ENCODE assay signal across 8 cellular contexts in the genomic region with DNA sequence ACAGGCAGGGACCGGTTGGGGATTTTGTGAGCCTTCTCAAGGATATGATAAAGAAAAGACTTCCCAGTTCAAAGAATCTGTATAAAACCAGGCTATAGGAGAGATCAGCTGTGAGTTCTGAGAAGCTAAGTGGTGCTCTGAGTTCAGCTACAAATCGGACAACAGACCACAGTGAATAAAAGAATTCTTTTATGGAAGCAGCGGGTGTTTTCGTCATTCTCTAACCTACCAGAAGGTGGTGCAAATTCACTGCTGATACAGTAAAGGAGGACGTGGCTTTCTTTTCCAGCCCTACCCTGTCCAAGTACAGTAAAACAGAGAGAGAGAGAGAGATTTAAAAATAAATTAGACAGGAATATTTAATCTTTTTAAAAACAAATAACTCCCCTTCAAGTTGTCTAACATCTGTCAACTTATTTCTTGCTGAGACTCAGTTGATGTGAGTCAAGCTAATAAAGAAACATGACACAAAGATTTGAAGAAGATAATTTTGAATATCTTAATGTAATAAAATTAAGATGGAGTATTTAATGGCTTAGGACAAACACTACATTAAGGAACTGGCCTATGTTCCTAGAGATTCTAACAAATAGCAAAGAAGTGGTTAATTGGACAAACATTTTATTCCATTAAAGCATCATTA.
DNase-seq lines count a peak whose midpoint lies in the region; ATAC-seq, FAIRE-seq and TF ChIP-seq lines count a peak whose summit lies in the region.

No MANE protein-coding gene starts in this region.

- H3K36me3 ChIP-seq in Panc1 (ENCODE audit: control insufficient read depth, insufficient read depth, low read length) (no peaks in the 10 kb centered on the region), kidney (ENCODE audit: control insufficient read depth in 1 of 2, insufficient read depth in 2 of 2, low read length in 2 of 2) (no peaks in the 10 kb centered on the region)

- H3K27me3 ChIP-seq in Panc1 (ENCODE audit: control insufficient read depth, insufficient read depth, low read length) = peaks cover 24% of the 10 kb centered on the region

- peak; percentile 61 for ATAC-seq in GM21825 (IDR thresholded peaks at IDR 0.05; ENCODE audit: unreplicated experiment)
- ATAC-seq in Panc1 = peak; percentile 94

- in situ Hi-C loops in Panc1 (cut with HindIII; ENCODE audit: low pct_unique_long_range_greater_than_20kb, low sequenced_read_pairs) (no loop called here), T47D (cut with HindIII; ENCODE audit: low pct_unique_long_range_greater_than_20kb, low sequenced_read_pairs) (no loop called here)

- peak in 2 of 3 donors; percentile 11 to 52 for DNase-seq in stimulated activated CD4-positive, alpha-beta T cell treated with anti-CD3 and anti-CD28 coated beads, Interleukin-12 subunit alpha, Interleukin-12 subunit beta, amount 100 ng/mL, for 48 hours (ENCODE audit: low read depth in 2 of 3, low spot score in 1 of 3)
- DNase-seq in stimulated activated CD4-positive, alpha-beta T cell treated with anti-CD3 and anti-CD28 coated beads, Interleukin-4, amount 100 ng/mL, for 1 hour = no peak
- DNase-seq in LHCN-M2 (ENCODE audit: low read depth) (peak; percentile 62), Panc1 (ENCODE audit: low read depth, low spot score) (peak; percentile 64), T47D (ENCODE audit: low read depth in 1 of 2, low spot score in 1 of 2) (peak; percentile 63 to 84), kidney (no peak), superior temporal gyrus (ENCODE audit: extremely low spot score) (peak; percentile 81)

- intact Hi-C loops in Panc1 (cut with micrococcal nuclease; ENCODE audit: unreplicated experiment) (loop anchor here (1.0 kb wide), 2 partner anchors 633 to 643 kb away; no protein-coding TSS in a partner anchor), kidney (cut with DNase I) (no loop called here)

- TF ChIP-seq CTCF in Panc1 (IDR thresholded peaks at IDR 0.05) (peak; percentile 77), kidney (IDR thresholded peaks at IDR 0.05; ENCODE audit: borderline replicate concordance, extremely low read depth, insufficient read depth) (peak; percentile 63)

- H3K9ac ChIP-seq in kidney (ENCODE audit: low read length in 2 of 2) = no peak overlapping the region

- no peak overlapping the region for H3K4me3 ChIP-seq in Panc1 (ENCODE audit: low read depth in 2 of 2, low read length in 2 of 2)
- no peak overlapping the region for H3K4me3 ChIP-seq in kidney (ENCODE audit: low read length in 2 of 2)

- H3K27ac ChIP-seq in Panc1 (ENCODE audit: low read length) = no peak overlapping the region
- H3K27ac ChIP-seq in kidney (ENCODE audit: low read depth in 2 of 2, low read length in 2 of 2) = no peak overlapping the region

- BruUV-seq in Panc1 (replicated peaks; lab: Mats Ljungman, UMichigan) = no TSS peak

- FAIRE-seq in kidney (lab: Jason Lieb, UNC) = peak; percentile 90

- H3K9me3 ChIP-seq in Panc1 (ENCODE audit: control insufficient read depth, insufficient read depth, low read depth, low read length) = no peaks in the 10 kb centered on the region
- H3K9me3 ChIP-seq in kidney (ENCODE audit: control insufficient read depth in 1 of 2, low read length in 2 of 2) = no peaks in the 10 kb centered on the region

- POLR2A ChIA-PET in Panc1 (lab: Charles Lee) = no interaction called here

- no peaks in the 10 kb centered on the region for H3K4me1 ChIP-seq in Panc1 (ENCODE audit: control insufficient read depth, insufficient read depth, low read length)
- H3K4me1 ChIP-seq in kidney (ENCODE audit: control insufficient read depth in 1 of 2, insufficient read depth in 1 of 2, low read depth in 1 of 2, low read length in 2 of 2) = peaks cover 0 to 5% of the 10 kb centered on the region in 2 donors

- CTCF ChIA-PET in Panc1 (lab: Charles Lee) = interaction anchor here (0.7 kb wide), 2 partner anchors 571 to 633 kb away, joined by 3 read pairs; no protein-coding TSS in a partner anchor

Comparison
In these comparisons a context has a peak if more than half of its experiments do, and no peak if none do; other contexts are left out.
1. DNase-seq: peak in stimulated activated CD4-positive, alpha-beta T cell treated with anti-CD3 and anti-CD28 coated beads, Interleukin-12 subunit alpha, Interleukin-12 subunit beta, amount 100 ng/mL, for 48 hours (2 of 3), LHCN-M2 (single experiment), Panc1 (single experiment), T47D (2 of 2) and superior temporal gyrus (single experiment); none in stimulated activated CD4-positive, alpha-beta T cell treated with anti-CD3 and anti-CD28 coated beads, Interleukin-4, amount 100 ng/mL, for 1 hour (single experiment) and kidney (single experiment).